ENCODE assay signal across 8 cellular contexts in genomic region chr7:87152112-87152896, GRCh38. TPM values are rescaled to one million over a fixed set of nuclear protein-coding genes. Genes with fewer than 3 reads are reported as not detected.
DNase-seq lines count a peak whose midpoint lies in the region; ATAC-seq, FAIRE-seq and TF ChIP-seq lines count a peak whose summit lies in the region.

DMTF1 (plus strand) TSS chr7:87152453; CDS start chr7:87164942, 12,489 bp downstream.

- DNase-seq in NCI-H187 (lab: John Stamatoyannopoulos, UW) (peak; percentile 90 to 93), T-helper 2 cell (peak; percentile 72 to 94 (median 80)), right atrium auricular region (ENCODE audit: low spot score) (peak; percentile 97), psoas muscle (peak; percentile 95 to 98), urothelium cell line (ENCODE audit: low spot score) (peak; percentile 100)

- H3K4me3 ChIP-seq in right atrium auricular region (peak within 1 kb of the TSS; percentile 77 to 85), psoas muscle (peak within 1 kb of the TSS; percentile 78)

- H3K4me1 ChIP-seq in right atrium auricular region = peaks cover 0 to 46% of the 10 kb centered on the region in 2 donors
- H3K4me1 ChIP-seq in psoas muscle = peaks cover 55% of the 10 kb centered on the region

- peak within 1 kb of the TSS; percentile 92 for H3K27ac ChIP-seq in angular gyrus (ENCODE audit: low read depth, low read length)
- peak within 1 kb of the TSS; percentile 98 for H3K27ac ChIP-seq in right atrium auricular region
- H3K27ac ChIP-seq in psoas muscle = peak within 1 kb of the TSS; percentile 96

- FAIRE-seq in urothelium cell line (lab: Jason Lieb, UNC) = peak; percentile 97

- H3K9me3 ChIP-seq in right atrium auricular region (no peaks in the 10 kb centered on the region), psoas muscle (no peaks in the 10 kb centered on the region)

- intact Hi-C loops in psoas muscle (cut with DNase I) = loop anchor here in 1 of 2 donors (5.0 kb wide), 1 partner anchor 95 kb away; the partner anchor contains the start of gene ELAPOR2

- H3K36me3 ChIP-seq in right atrium auricular region (no peaks in the 10 kb centered on the region), psoas muscle (ENCODE audit: insufficient read depth in 1 of 2, low read depth in 1 of 2) (no peaks in the 10 kb centered on the region)

- WGBS in psoas muscle, 3 donors = 0 to 1% (median 0%) methylated on average over 66 to 71 of the region's 71 CpGs

- H3K27me3 ChIP-seq in right atrium auricular region (no peaks in the 10 kb centered on the region), psoas muscle (ENCODE audit: insufficient read depth in 3 of 3, low read length in 2 of 3) (no peaks in the 10 kb centered on the region)

- ATAC-seq in GM18498 (IDR thresholded peaks at IDR 0.05; ENCODE audit: unreplicated experiment) = peak; percentile 90
- peak; percentile 79 for ATAC-seq in HG02938 (IDR thresholded peaks at IDR 0.05; ENCODE audit: unreplicated experiment)
- peak; percentile 94 to 98 (median 96) for ATAC-seq in psoas muscle

- TF ChIP-seq CTCF in right atrium auricular region (IDR thresholded peaks at IDR 0.05) = peak in 1 of 2 donors; percentile 25
- TF ChIP-seq CTCF in psoas muscle (IDR thresholded peaks at IDR 0.05) = no peak

RNA-seq across cellular contexts. Expression of gene DMTF1, which starts in this region (rescaled TPM):
- 10 to 100 TPM; 25.7 to 26.9 TPM for total RNA-seq in right atrium auricular region
- total RNA-seq in psoas muscle = 10 to 100 TPM; 12.5 to 25.3 (median 20.5) TPM
- polyA plus RNA-seq in psoas muscle = 10 to 100 TPM in 2 of 3 donors, 1 to 10 TPM in 1; 8.3 to 16.8 (median 16.3) TPM

Comparison
In these comparisons a context has a peak if more than half of its experiments do, and no peak if none do; other contexts are left out.
1. Peak in every context shown above with its lines: DNase-seq, ATAC-seq, H3K4me3 ChIP-seq and H3K27ac ChIP-seq.